In genomic region chr18:4603955-4604354, GRCh38 we compare ENCODE assay signal across 14 cellular contexts.
DNase-seq lines count a peak whose midpoint lies in the region; ATAC-seq and TF ChIP-seq lines count a peak whose summit lies in the region.
"Had no signal": no experiment of that assay in that cellular context is flagged by ENCODE, and none has a peak within 500 bp of the region (broad histone marks: within the 10 kb centered on the region; RNA-seq: fewer than 3 reads in every experiment).

No MANE protein-coding gene starts in this region.

- H3K27ac Mint-ChIP-seq in endodermal cell: peak overlapping the region; percentile 44

- H3K9me2 ChIP-seq in Karpas-422 (replicated peaks; ENCODE audit: insufficient read depth, low read length): no peaks in the 10 kb centered on the region

- H3K27ac ChIP-seq in Karpas-422 (ENCODE audit: low read length) (no peak overlapping the region), endodermal cell (ENCODE audit: low read depth, low read length) (no peak overlapping the region), mesendoderm (ENCODE audit: low read depth, low read length) (no peak overlapping the region), smooth muscle cell (ENCODE audit: low read depth) (no peak overlapping the region)
- H3K27ac ChIP-seq: BLaER1 treated with 17β-estradiol and CSF1 and Interleukin-3, amounts not matched to agents 10 nM and 100 nM had no signal

- DNase-seq in ELF-1 (ENCODE audit: low read depth, low spot score) (peak; percentile 15), Karpas-422 (no peak), endodermal cell (peak; percentile 54), mesendoderm (peak; percentile 43), smooth muscle cell (lab: John Stamatoyannopoulos, UW; ENCODE audit: unreplicated experiment) (no peak), NCI-H146 treated with DMSO at 0.1 percent for 48 hours (lab: John Stamatoyannopoulos, UW; ENCODE audit: unreplicated experiment) (no peak)
- DNase-seq: ACHN; CD4-positive, CD25-positive, alpha-beta regulatory T cell; DMS79 treated with DMSO at 0.1 percent for 48 hours; EL; GDM1; IMR-90 had no signal

- H3K4me3 Mint-ChIP-seq in endodermal cell: no peak overlapping the region
- H3K4me3 Mint-ChIP-seq: CD4-positive, CD25-positive, alpha-beta regulatory T cell had no signal

- H3K79me1 ChIP-seq in mesendoderm (ENCODE audit: low read length): no peaks in the 10 kb centered on the region

- no peak overlapping the region for H2BK120ac ChIP-seq in mesendoderm (ENCODE audit: low read depth, low read length)

- H3K4ac ChIP-seq in mesendoderm (ENCODE audit: low read depth, low read length): no peak overlapping the region

- H3K36me3 Mint-ChIP-seq in endodermal cell (ENCODE audit: low read depth): no peaks in the 10 kb centered on the region
- H3K36me3 Mint-ChIP-seq: CD4-positive, CD25-positive, alpha-beta regulatory T cell had no signal

- no peak overlapping the region for H4K8ac ChIP-seq in mesendoderm (ENCODE audit: low read depth, low read length)

- no peak overlapping the region for H2BK15ac ChIP-seq in mesendoderm (replicated peaks; ENCODE audit: low read depth)

- TF ChIP-seq CTCF in endodermal cell (conservative IDR thresholded peaks at IDR 0.05) (peak; percentile 16), smooth muscle cell (IDR thresholded peaks at IDR 0.05; ENCODE audit: borderline replicate concordance, insufficient read depth, poor library complexity, severe bottlenecking) (no peak)

- no peaks in the 10 kb centered on the region for H3K9me3 ChIP-seq in Karpas-422 (ENCODE audit: low read length)
- H3K9me3 ChIP-seq in endodermal cell (ENCODE audit: control insufficient read depth, low read length): no peaks in the 10 kb centered on the region
- H3K9me3 ChIP-seq in smooth muscle cell (replicated peaks; ENCODE audit: low read depth): no peaks in the 10 kb centered on the region
- H3K9me3 ChIP-seq: BLaER1 treated with 17β-estradiol and CSF1 and Interleukin-3, amounts not matched to agents 10 nM and 100 nM had no signal

- no peaks in the 10 kb centered on the region for H3K9me3 Mint-ChIP-seq in endodermal cell

- ATAC-seq in HG02642 (IDR thresholded peaks at IDR 0.05; ENCODE audit: poor library complexity, unreplicated experiment): no peak

- H3K4me1 ChIP-seq in Karpas-422 (ENCODE audit: low read length): peaks cover 30% of the 10 kb centered on the region
- peaks cover 2% of the 10 kb centered on the region for H3K4me1 ChIP-seq in endodermal cell (ENCODE audit: control insufficient read depth, insufficient read depth, low read length)
- no peaks in the 10 kb centered on the region for H3K4me1 ChIP-seq in mesendoderm (ENCODE audit: control insufficient read depth, low read depth, low read length)
- H3K4me1 ChIP-seq in smooth muscle cell (ENCODE audit: low read depth): no peaks in the 10 kb centered on the region

- H3K9ac ChIP-seq in Karpas-422 (ENCODE audit: low read length) (no peak overlapping the region), endodermal cell (ENCODE audit: extremely low read depth, low read length, poor library complexity, severe bottlenecking) (no peak overlapping the region), mesendoderm (ENCODE audit: low read length) (no peak overlapping the region), smooth muscle cell (ENCODE audit: low read depth) (no peak overlapping the region)
- H3K9ac ChIP-seq: BLaER1 treated with 17β-estradiol and CSF1 and Interleukin-3, amounts not matched to agents 10 nM and 100 nM had no signal

- H3K4me1 Mint-ChIP-seq in endodermal cell: peaks cover 3% of the 10 kb centered on the region

- peak overlapping the region; percentile 18; the same call in 1 of the 2 replicates for H2AFZ ChIP-seq in Karpas-422 (ENCODE audit: low read length)
- no peak overlapping the region for H2AFZ ChIP-seq in smooth muscle cell (ENCODE audit: low read depth)

- H4K20me1 ChIP-seq in Karpas-422 (ENCODE audit: insufficient read depth, low read depth, low read length): no peaks in the 10 kb centered on the region
- no peaks in the 10 kb centered on the region for H4K20me1 ChIP-seq in smooth muscle cell (ENCODE audit: low read depth)
- H4K20me1 ChIP-seq: BLaER1 treated with 17β-estradiol and CSF1 and Interleukin-3, amounts not matched to agents 10 nM and 100 nM had no signal

- no peak overlapping the region for H3K18ac ChIP-seq in mesendoderm (ENCODE audit: low read length)

- H3K4me2 ChIP-seq in Karpas-422 (ENCODE audit: low read depth, low read length, poor library complexity, severe bottlenecking): no peak overlapping the region
- no peak overlapping the region for H3K4me2 ChIP-seq in mesendoderm (ENCODE audit: low read length)
- no peak overlapping the region for H3K4me2 ChIP-seq in smooth muscle cell
- H3K4me2 ChIP-seq: BLaER1 treated with 17β-estradiol and CSF1 and Interleukin-3, amounts not matched to agents 10 nM and 100 nM had no signal

- no peaks in the 10 kb centered on the region for H3F3A ChIP-seq in smooth muscle cell (ENCODE audit: low read depth)

- H3K79me2 ChIP-seq in Karpas-422 (ENCODE audit: low read length): no peaks in the 10 kb centered on the region
- no peaks in the 10 kb centered on the region for H3K79me2 ChIP-seq in mesendoderm (ENCODE audit: control insufficient read depth, insufficient read depth, low read length)
- H3K79me2 ChIP-seq in smooth muscle cell (ENCODE audit: low read depth): no peaks in the 10 kb centered on the region

- no peaks in the 10 kb centered on the region for H3K36me3 ChIP-seq in Karpas-422 (ENCODE audit: insufficient read depth, low read length)
- no peaks in the 10 kb centered on the region for H3K36me3 ChIP-seq in endodermal cell (ENCODE audit: control insufficient read depth, insufficient read depth, low read length)
- H3K36me3 ChIP-seq in mesendoderm (ENCODE audit: control insufficient read depth, insufficient read depth, low read length): no peaks in the 10 kb centered on the region
- H3K36me3 ChIP-seq in smooth muscle cell (ENCODE audit: low read depth): no peaks in the 10 kb centered on the region
- H3K36me3 ChIP-seq: BLaER1 treated with 17β-estradiol and CSF1 and Interleukin-3, amounts not matched to agents 10 nM and 100 nM had no signal

- H4K5ac ChIP-seq in mesendoderm (ENCODE audit: low read length): peak overlapping the region; percentile 44

- H3K4me3 ChIP-seq in Karpas-422 (ENCODE audit: low read length) (no peak overlapping the region), endodermal cell (ENCODE audit: low read length) (no peak overlapping the region), mesendoderm (ENCODE audit: low read length) (no peak overlapping the region), smooth muscle cell (no peak overlapping the region)
- H3K4me3 ChIP-seq: BLaER1 treated with 17β-estradiol and CSF1 and Interleukin-3, amounts not matched to agents 10 nM and 100 nM had no signal

- H2BK5ac ChIP-seq in mesendoderm (ENCODE audit: low read length): no peak overlapping the region

- no peak overlapping the region for H2AK5ac ChIP-seq in mesendoderm (ENCODE audit: low read length)

- peak overlapping the region; percentile 71 for H3K56ac ChIP-seq in mesendoderm (ENCODE audit: low read length)

- 89 to 93% methylated on average over 6 to 7 of the region's 7 CpGs for WGBS in endodermal cell (ENCODE audit: insufficient coverage in 1 of 2, insufficient read length in 1 of 2), 2 experiments
- no CpG with 5 or more reads among the region's 7 CpGs for WGBS in mesendoderm (ENCODE audit: extremely low coverage, insufficient coverage, low lambda C conversion rate)
- 86% methylated on average over 7 of the region's 7 CpGs for whole genome bisulfite sequencing in smooth muscle cell (ENCODE audit: low lambda C conversion rate)

- H3K23ac ChIP-seq in mesendoderm (ENCODE audit: low read length): no peak overlapping the region

- no peaks in the 10 kb centered on the region for H3K27me3 ChIP-seq in Karpas-422 (ENCODE audit: low read length)
- no peaks in the 10 kb centered on the region for H3K27me3 ChIP-seq in endodermal cell (ENCODE audit: control insufficient read depth, insufficient read depth, low read length, poor library complexity, severe bottlenecking)
- H3K27me3 ChIP-seq in mesendoderm (ENCODE audit: insufficient read depth, low read length, poor library complexity): no peaks in the 10 kb centered on the region
- no peaks in the 10 kb centered on the region for H3K27me3 ChIP-seq in smooth muscle cell (ENCODE audit: low read depth)
- H3K27me3 ChIP-seq: BLaER1 treated with 17β-estradiol and CSF1 and Interleukin-3, amounts not matched to agents 10 nM and 100 nM had no signal

- H3K27me3 Mint-ChIP-seq in endodermal cell (ENCODE audit: insufficient read depth): no peaks in the 10 kb centered on the region
- H3K27me3 Mint-ChIP-seq: CD4-positive, CD25-positive, alpha-beta regulatory T cell had no signal

Comparison
In these comparisons a context has a peak if more than half of its experiments do, and no peak if none do; other contexts are left out.
1. DNase-seq: peak in ELF-1 (single experiment), endodermal cell (single experiment) and mesendoderm (single experiment); none in Karpas-422 (single experiment), smooth muscle cell (single experiment) and NCI-H146 treated with DMSO at 0.1 percent for 48 hours (single experiment).